ENCODE assay signal across 1 cellular context in the genomic region with DNA sequence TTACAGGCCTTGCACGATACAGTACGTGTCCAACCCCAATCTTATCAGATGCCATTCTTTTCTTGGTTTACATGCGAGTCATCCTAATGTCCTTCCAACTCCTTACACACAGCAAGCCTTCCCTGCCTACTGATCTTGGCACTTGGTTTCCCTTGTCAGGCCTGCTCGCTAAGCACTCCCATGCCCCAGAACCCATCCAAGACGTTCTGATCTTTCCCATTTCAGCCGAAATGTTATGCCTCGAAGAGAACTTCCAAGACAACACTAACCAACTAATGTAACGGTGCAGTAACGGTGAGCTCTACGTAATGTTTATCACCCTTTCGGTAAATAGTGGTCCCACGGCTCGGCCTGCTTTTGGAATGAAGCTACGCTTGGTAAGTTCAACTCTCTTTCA.
TF ChIP-seq lines count a peak whose summit lies in the region.

No MANE protein-coding gene starts in this region.

TF ChIP-seq in SK-N-SH, 30 proteins besides CTCF, POLR2A, EP300 and RAD21 (continued from another document):
- no peak for TF ChIP-seq ZBTB33 (IDR thresholded peaks at IDR 0.05; ENCODE audit: borderline replicate concordance, low read depth)
- TF ChIP-seq, protein P1, sequence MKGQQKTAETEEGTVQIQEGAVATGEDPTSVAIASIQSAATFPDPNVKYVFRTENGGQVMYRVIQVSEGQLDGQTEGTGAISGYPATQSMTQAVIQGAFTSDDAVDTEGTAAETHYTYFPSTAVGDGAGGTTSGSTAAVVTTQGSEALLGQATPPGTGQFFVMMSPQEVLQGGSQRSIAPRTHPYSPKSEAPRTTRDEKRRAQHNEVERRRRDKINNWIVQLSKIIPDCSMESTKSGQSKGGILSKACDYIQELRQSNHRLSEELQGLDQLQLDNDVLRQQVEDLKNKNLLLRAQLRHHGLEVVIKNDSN (IDR thresholded peaks at IDR 0.05; ENCODE audit: borderline replicate concordance, low read depth) = no peak
- TF ChIP-seq CHD2 (IDR thresholded peaks at IDR 0.05; ENCODE audit: low read length, partially characterized antibody) = no peak
- no peak for TF ChIP-seq PBX3 (IDR thresholded peaks at IDR 0.05)
- TF ChIP-seq USF2 (IDR thresholded peaks at IDR 0.05; ENCODE audit: borderline replicate concordance, low read depth, low read length) = no peak
- no peak for TF ChIP-seq MAX (IDR thresholded peaks at IDR 0.05; ENCODE audit: low read depth)
- no peak for TF ChIP-seq GABPA (IDR thresholded peaks at IDR 0.05; ENCODE audit: low read depth)
- TF ChIP-seq TCF12 (IDR thresholded peaks at IDR 0.05) = no peak
- no peak for TF ChIP-seq NFIC (IDR thresholded peaks at IDR 0.05; ENCODE audit: borderline replicate concordance)
- TF ChIP-seq JUND (IDR thresholded peaks at IDR 0.05) = no peak
- no peak for TF ChIP-seq MXI1 (IDR thresholded peaks at IDR 0.05; ENCODE audit: low read depth, low read length)
